In the genomic region with DNA sequence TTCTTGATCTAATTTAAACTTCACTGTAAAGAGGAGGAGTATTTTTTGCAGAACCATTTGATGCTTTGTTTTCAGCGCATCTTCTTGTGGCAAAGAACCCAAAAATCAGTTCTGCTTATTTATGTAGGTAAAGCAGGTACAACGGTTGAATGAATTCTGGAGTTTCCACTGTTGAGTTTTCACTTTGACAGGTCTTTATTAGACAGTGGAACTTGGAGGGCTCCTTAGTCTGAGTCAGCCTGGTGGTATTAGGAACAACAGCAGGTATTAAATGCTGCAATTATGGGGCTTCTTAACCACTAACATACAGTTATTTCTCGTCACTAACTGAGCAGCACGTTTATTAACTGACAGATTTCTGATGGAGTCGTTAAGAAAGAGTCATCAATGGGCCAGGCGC, we compare ENCODE assay signal across 8 cellular contexts. TPM values are rescaled to one million over a fixed set of nuclear protein-coding genes. Genes with fewer than 3 reads are reported as not detected.
DNase-seq lines count a peak whose midpoint lies in the region; ATAC-seq and TF ChIP-seq lines count a peak whose summit lies in the region.

No MANE protein-coding gene starts in this region.

- no peaks in the 10 kb centered on the region for H3K27me3 Mint-ChIP-seq in activated CD4-positive, alpha-beta T cell treated with anti-CD3 and anti-CD28 coated beads, Interleukin-2, amount 10 ng/mL, durations not matched to agents 7 days and 5 days
- no peaks in the 10 kb centered on the region for H3K27me3 Mint-ChIP-seq in activated CD8-positive, alpha-beta T cell treated with anti-CD3 and anti-CD28 coated beads for 36 hours
- H3K27me3 Mint-ChIP-seq in immature natural killer cell (ENCODE audit: low read depth in 3 of 3), result peaks cover 0 to 3% (median 0%) of the 10 kb centered on the region in 3 donors

- no peaks in the 10 kb centered on the region for H3K36me3 ChIP-seq in thymus (ENCODE audit: control insufficient read depth, insufficient read depth)

- H3K4me1 Mint-ChIP-seq in activated CD4-positive, alpha-beta T cell treated with anti-CD3 and anti-CD28 coated beads, Interleukin-2, amount 10 ng/mL, durations not matched to agents 7 days and 5 days, result peaks cover 32% of the 10 kb centered on the region
- H3K4me1 Mint-ChIP-seq in activated CD8-positive, alpha-beta T cell treated with anti-CD3 and anti-CD28 coated beads for 36 hours (ENCODE audit: low read depth), result peaks cover 27% of the 10 kb centered on the region
- H3K4me1 Mint-ChIP-seq in immature natural killer cell, result peaks cover 38 to 42% of the 10 kb centered on the region in 2 donors

- peak overlapping the region; percentile 93 for H3K27ac Mint-ChIP-seq in activated CD4-positive, alpha-beta T cell treated with anti-CD3 and anti-CD28 coated beads, Interleukin-2, amount 10 ng/mL, durations not matched to agents 7 days and 5 days
- peak overlapping the region; percentile 94 for H3K27ac Mint-ChIP-seq in activated CD8-positive, alpha-beta T cell treated with anti-CD3 and anti-CD28 coated beads for 36 hours
- H3K27ac Mint-ChIP-seq in immature natural killer cell, result peak overlapping the region; percentile 88 to 98 (median 93)

- no peaks in the 10 kb centered on the region for H3K27me3 ChIP-seq in thymus (ENCODE audit: control insufficient read depth, insufficient read depth)

- no peak overlapping the region for H3K27ac ChIP-seq in thymus (ENCODE audit: low read depth)

- POLR2A ChIA-PET in activated CD4-positive, alpha-beta T cell treated with anti-CD3 and anti-CD28 coated beads, Interleukin-2, amount 10 ng/mL, durations not matched to agents 7 days and 5 days (lab: Charles Lee), result interaction anchor here (2.2 kb wide), 1 partner anchor 118 kb away, joined by 6 read pairs; a partner anchor contains a TSS
- POLR2A ChIA-PET in activated CD8-positive, alpha-beta T cell treated with anti-CD3 and anti-CD28 coated beads for 36 hours (lab: Charles Lee), result no interaction called here

- WGBS in thymus, result 77% methylated on average over 6 of the region's 6 CpGs

- no peak for ATAC-seq in activated CD8-positive, alpha-beta T cell treated with anti-CD3 and anti-CD28 coated beads for 36 hours

- intact Hi-C loops in activated CD8-positive, alpha-beta T cell treated with anti-CD3 and anti-CD28 coated beads for 36 hours (cut with micrococcal nuclease), result loop anchor here (5.0 kb wide), 1 partner anchor 357 kb away; a partner anchor contains a TSS

- peak overlapping the region; percentile 96 for H3K4me3 Mint-ChIP-seq in activated CD4-positive, alpha-beta T cell treated with anti-CD3 and anti-CD28 coated beads, Interleukin-2, amount 10 ng/mL, durations not matched to agents 7 days and 5 days
- peak overlapping the region; percentile 85 for H3K4me3 Mint-ChIP-seq in activated CD8-positive, alpha-beta T cell treated with anti-CD3 and anti-CD28 coated beads for 36 hours
- peak overlapping the region; percentile 96 to 99 (median 99) for H3K4me3 Mint-ChIP-seq in immature natural killer cell

- peak overlapping the region; percentile 75 for H3K4me3 ChIP-seq in thymus (ENCODE audit: low read length)

- peaks cover 12% of the 10 kb centered on the region for H3K36me3 Mint-ChIP-seq in activated CD4-positive, alpha-beta T cell treated with anti-CD3 and anti-CD28 coated beads, Interleukin-2, amount 10 ng/mL, durations not matched to agents 7 days and 5 days (ENCODE audit: low read depth)
- H3K36me3 Mint-ChIP-seq in activated CD8-positive, alpha-beta T cell treated with anti-CD3 and anti-CD28 coated beads for 36 hours (ENCODE audit: low read depth), result peaks cover 15% of the 10 kb centered on the region
- peaks cover 4 to 8% (median 4%) of the 10 kb centered on the region in 3 donors for H3K36me3 Mint-ChIP-seq in immature natural killer cell

- no peaks in the 10 kb centered on the region for H3K9me3 Mint-ChIP-seq in activated CD4-positive, alpha-beta T cell treated with anti-CD3 and anti-CD28 coated beads, Interleukin-2, amount 10 ng/mL, durations not matched to agents 7 days and 5 days
- H3K9me3 Mint-ChIP-seq in activated CD8-positive, alpha-beta T cell treated with anti-CD3 and anti-CD28 coated beads for 36 hours, result no peaks in the 10 kb centered on the region
- H3K9me3 Mint-ChIP-seq in immature natural killer cell, result no peaks in the 10 kb centered on the region

- H3K4me1 ChIP-seq in thymus (ENCODE audit: control insufficient read depth, insufficient read depth, low read length), result peaks cover 9% of the 10 kb centered on the region

- H3K9me3 ChIP-seq in thymus (ENCODE audit: control insufficient read depth), result no peaks in the 10 kb centered on the region

- no peak for TF ChIP-seq CTCF in activated CD8-positive, alpha-beta T cell treated with anti-CD3 and anti-CD28 coated beads for 36 hours (IDR thresholded peaks at IDR 0.05)

- CTCF ChIA-PET in activated CD4-positive, alpha-beta T cell treated with anti-CD3 and anti-CD28 coated beads, Interleukin-2, amount 10 ng/mL, durations not matched to agents 7 days and 5 days (lab: Charles Lee), result interaction anchor here (1.9 to 2.4 kb wide), 5 partner anchors 8 to 24 kb away, joined by 8 to 22 read pairs (median 14); no protein-coding TSS in a partner anchor
- CTCF ChIA-PET in activated CD8-positive, alpha-beta T cell treated with anti-CD3 and anti-CD28 coated beads for 36 hours (lab: Charles Lee), result interaction anchor here (0.9 to 3.1 kb wide), 7 partner anchors 9 to 683 kb away, joined by 3 to 73 read pairs (median 11); a partner anchor contains a TSS

- DNase-seq in activated CD4-positive, alpha-beta T cell treated with anti-CD3 and anti-CD28 coated beads, Interleukin-2, amount 10 ng/mL, durations not matched to agents 7 days and 5 days, result no peak
- no peak for DNase-seq in activated CD4-positive, alpha-beta T cell treated with anti-CD3 and anti-CD28 coated beads, Interleukin-2, amount 50 U/mL, for 1 hour
- no peak for DNase-seq in activated CD8-positive, alpha-beta T cell treated with anti-CD3 and anti-CD28 coated beads for 36 hours
- DNase-seq in immature natural killer cell (no peak), NOMO-1 (lab: John Stamatoyannopoulos, UW; ENCODE audit: unreplicated experiment in 2 of 2) (no peak), NK-92 (lab: John Stamatoyannopoulos, UW; ENCODE audit: unreplicated experiment) (no peak)
- DNase-seq in activated CD4-positive, CD25-positive, alpha-beta regulatory T cell treated with anti-CD3 and anti-CD28 coated beads, Interleukin-2, amount 50 U/mL, for 72 hours, result no peak

RNA-seq across cellular contexts. Expression of a gene that starts 1.2 kb away (rescaled TPM):
- total RNA-seq in activated CD4-positive, alpha-beta T cell treated with anti-CD3 and anti-CD28 coated beads, Interleukin-2, amount 10 ng/mL, durations not matched to agents 7 days and 5 days, result 10 to 100 TPM; 13.0 to 13.8 TPM
- 1 to 10 TPM; 7.2 to 8.3 TPM for total RNA-seq in activated CD8-positive, alpha-beta T cell treated with anti-CD3 and anti-CD28 coated beads for 36 hours
- 1 to 10 TPM; 2.4 to 6.1 (median 5.5) TPM for polyA plus RNA-seq in immature natural killer cell
- 8.7 TPM for polyA plus RNA-seq in thymus
